In genomic region chr9:136619742-136620440, GRCh38 we compare ENCODE assay signal across 1 cellular context.
A peak's percentile ranks its signal among the peaks of the same experiment; 100 is the strongest.
TF ChIP-seq lines count a peak whose summit lies in the region.

No MANE protein-coding gene starts in this region.

TF ChIP-seq in HepG2, 621 proteins besides CTCF, POLR2A, EP300 and RAD21 (continued from another document and continues in another):
- TF ChIP-seq, protein P1, sequence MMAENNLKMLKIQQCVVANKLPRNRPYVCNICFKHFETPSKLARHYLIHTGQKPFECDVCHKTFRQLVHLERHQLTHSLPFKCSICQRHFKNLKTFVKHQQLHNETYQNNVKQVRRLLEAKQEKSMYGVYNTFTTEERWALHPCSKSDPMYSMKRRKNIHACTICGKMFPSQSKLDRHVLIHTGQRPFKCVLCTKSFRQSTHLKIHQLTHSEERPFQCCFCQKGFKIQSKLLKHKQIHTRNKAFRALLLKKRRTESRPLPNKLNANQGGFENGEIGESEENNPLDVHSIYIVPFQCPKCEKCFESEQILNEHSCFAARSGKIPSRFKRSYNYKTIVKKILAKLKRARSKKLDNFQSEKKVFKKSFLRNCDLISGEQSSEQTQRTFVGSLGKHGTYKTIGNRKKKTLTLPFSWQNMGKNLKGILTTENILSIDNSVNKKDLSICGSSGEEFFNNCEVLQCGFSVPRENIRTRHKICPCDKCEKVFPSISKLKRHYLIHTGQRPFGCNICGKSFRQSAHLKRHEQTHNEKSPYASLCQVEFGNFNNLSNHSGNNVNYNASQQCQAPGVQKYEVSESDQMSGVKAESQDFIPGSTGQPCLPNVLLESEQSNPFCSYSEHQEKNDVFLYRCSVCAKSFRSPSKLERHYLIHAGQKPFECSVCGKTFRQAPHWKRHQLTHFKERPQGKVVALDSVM (CRISPR knock-in tag; IDR thresholded peaks at IDR 0.05): no peak
- no peak for TF ChIP-seq ISL2 (CRISPR knock-in tag; IDR thresholded peaks at IDR 0.05)
- no peak for TF ChIP-seq NFE2L2 (IDR thresholded peaks at IDR 0.05; ENCODE audit: low read length)
- no peak for TF ChIP-seq MZF1 (CRISPR knock-in tag; IDR thresholded peaks at IDR 0.05; ENCODE audit: borderline replicate concordance)
- peak; percentile 51; the same call in 1 of the 2 replicates for TF ChIP-seq ZNF891 (CRISPR knock-in tag; IDR thresholded peaks at IDR 0.05)
- no peak for TF ChIP-seq ZBTB2 (CRISPR knock-in tag; IDR thresholded peaks at IDR 0.05; ENCODE audit: low read depth)
- no peak for TF ChIP-seq ZNF83 (CRISPR knock-in tag; IDR thresholded peaks at IDR 0.05; ENCODE audit: borderline replicate concordance)
- no peak for TF ChIP-seq REXO4 (CRISPR knock-in tag; IDR thresholded peaks at IDR 0.05; ENCODE audit: borderline replicate concordance)
- no peak for TF ChIP-seq KLF13 (CRISPR knock-in tag; IDR thresholded peaks at IDR 0.05)
- TF ChIP-seq ZNF367 (CRISPR knock-in tag; IDR thresholded peaks at IDR 0.05; ENCODE audit: borderline replicate concordance): no peak
- TF ChIP-seq KDM5B (CRISPR knock-in tag; IDR thresholded peaks at IDR 0.05; ENCODE audit: borderline replicate concordance): peak; percentile 71; the same call in 1 of the 2 replicates
- TF ChIP-seq, protein P2, sequence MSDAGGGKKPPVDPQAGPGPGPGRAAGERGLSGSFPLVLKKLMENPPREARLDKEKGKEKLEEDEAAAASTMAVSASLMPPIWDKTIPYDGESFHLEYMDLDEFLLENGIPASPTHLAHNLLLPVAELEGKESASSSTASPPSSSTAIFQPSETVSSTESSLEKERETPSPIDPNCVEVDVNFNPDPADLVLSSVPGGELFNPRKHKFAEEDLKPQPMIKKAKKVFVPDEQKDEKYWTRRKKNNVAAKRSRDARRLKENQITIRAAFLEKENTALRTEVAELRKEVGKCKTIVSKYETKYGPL (CRISPR knock-in tag; IDR thresholded peaks at IDR 0.05): no peak
- no peak for TF ChIP-seq TCF12 (IDR thresholded peaks at IDR 0.05)
- TF ChIP-seq TCF12 (CRISPR knock-in tag; IDR thresholded peaks at IDR 0.05): no peak
- no peak for TF ChIP-seq TOE1 (CRISPR knock-in tag; IDR thresholded peaks at IDR 0.05)
- TF ChIP-seq, protein P3, sequence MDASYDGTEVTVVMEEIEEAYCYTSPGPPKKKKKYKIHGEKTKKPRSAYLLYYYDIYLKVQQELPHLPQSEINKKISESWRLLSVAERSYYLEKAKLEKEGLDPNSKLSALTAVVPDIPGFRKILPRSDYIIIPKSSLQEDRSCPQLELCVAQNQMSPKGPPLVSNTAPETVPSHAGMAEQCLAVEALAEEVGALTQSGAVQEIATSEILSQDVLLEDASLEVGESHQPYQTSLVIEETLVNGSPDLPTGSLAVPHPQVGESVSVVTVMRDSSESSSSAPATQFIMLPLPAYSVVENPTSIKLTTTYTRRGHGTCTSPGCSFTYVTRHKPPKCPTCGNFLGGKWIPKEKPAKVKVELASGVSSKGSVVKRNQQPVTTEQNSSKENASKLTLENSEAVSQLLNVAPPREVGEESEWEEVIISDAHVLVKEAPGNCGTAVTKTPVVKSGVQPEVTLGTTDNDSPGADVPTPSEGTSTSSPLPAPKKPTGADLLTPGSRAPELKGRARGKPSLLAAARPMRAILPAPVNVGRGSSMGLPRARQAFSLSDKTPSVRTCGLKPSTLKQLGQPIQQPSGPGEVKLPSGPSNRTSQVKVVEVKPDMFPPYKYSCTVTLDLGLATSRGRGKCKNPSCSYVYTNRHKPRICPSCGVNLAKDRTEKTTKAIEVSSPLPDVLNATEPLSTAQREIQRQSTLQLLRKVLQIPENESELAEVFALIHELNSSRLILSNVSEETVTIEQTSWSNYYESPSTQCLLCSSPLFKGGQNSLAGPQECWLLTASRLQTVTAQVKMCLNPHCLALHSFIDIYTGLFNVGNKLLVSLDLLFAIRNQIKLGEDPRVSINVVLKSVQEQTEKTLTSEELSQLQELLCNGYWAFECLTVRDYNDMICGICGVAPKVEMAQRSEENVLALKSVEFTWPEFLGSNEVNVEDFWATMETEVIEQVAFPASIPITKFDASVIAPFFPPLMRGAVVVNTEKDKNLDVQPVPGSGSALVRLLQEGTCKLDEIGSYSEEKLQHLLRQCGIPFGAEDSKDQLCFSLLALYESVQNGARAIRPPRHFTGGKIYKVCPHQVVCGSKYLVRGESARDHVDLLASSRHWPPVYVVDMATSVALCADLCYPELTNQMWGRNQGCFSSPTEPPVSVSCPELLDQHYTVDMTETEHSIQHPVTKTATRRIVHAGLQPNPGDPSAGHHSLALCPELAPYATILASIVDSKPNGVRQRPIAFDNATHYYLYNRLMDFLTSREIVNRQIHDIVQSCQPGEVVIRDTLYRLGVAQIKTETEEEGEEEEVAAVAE (CRISPR knock-in tag; IDR thresholded peaks at IDR 0.05; ENCODE audit: borderline replicate concordance): no peak
- TF ChIP-seq HOXA7 (CRISPR knock-in tag; IDR thresholded peaks at IDR 0.05): no peak
- TF ChIP-seq ATF7-NPFF (CRISPR knock-in tag; IDR thresholded peaks at IDR 0.05; ENCODE audit: low read depth): 0 out of 2 replicates have a peak, but pooled peaks have one; percentile 47
- 0 out of 2 replicates have a peak, but pooled peaks have one; percentile 44 for TF ChIP-seq HOXA5 (CRISPR knock-in tag; IDR thresholded peaks at IDR 0.05)
- no peak; the same call in none of the 2 replicates for TF ChIP-seq RNF2 (conservative IDR thresholded peaks at IDR 0.05; ENCODE audit: low read depth)
- TF ChIP-seq RARA (CRISPR knock-in tag; IDR thresholded peaks at IDR 0.05): peak; percentile 86
- peak; percentile 80; the same call in 1 of the 2 replicates for TF ChIP-seq ZNF782 (CRISPR knock-in tag; IDR thresholded peaks at IDR 0.05; ENCODE audit: borderline replicate concordance)
- no peak for TF ChIP-seq MEIS2 (CRISPR knock-in tag; IDR thresholded peaks at IDR 0.05)
- TF ChIP-seq PHF5A (CRISPR knock-in tag; IDR thresholded peaks at IDR 0.05; ENCODE audit: low read depth, unreplicated experiment): no peak
- peak; percentile 9; the same call in 1 of the 2 replicates for TF ChIP-seq POGZ (CRISPR knock-in tag; IDR thresholded peaks at IDR 0.05)
- no peak for TF ChIP-seq MED8 (CRISPR knock-in tag; IDR thresholded peaks at IDR 0.05; ENCODE audit: insufficient replicate concordance)
- TF ChIP-seq CEBPZ (IDR thresholded peaks at IDR 0.05; ENCODE audit: low read length): no peak
- no peak for TF ChIP-seq ZSCAN22 (CRISPR knock-in tag; IDR thresholded peaks at IDR 0.05)
- TF ChIP-seq SATB2 (CRISPR knock-in tag; IDR thresholded peaks at IDR 0.05): no peak
- no peak for TF ChIP-seq SIX1 (CRISPR knock-in tag; IDR thresholded peaks at IDR 0.05; ENCODE audit: borderline replicate concordance)
- no peak for TF ChIP-seq MNT (IDR thresholded peaks at IDR 0.05)
- TF ChIP-seq, protein P4, sequence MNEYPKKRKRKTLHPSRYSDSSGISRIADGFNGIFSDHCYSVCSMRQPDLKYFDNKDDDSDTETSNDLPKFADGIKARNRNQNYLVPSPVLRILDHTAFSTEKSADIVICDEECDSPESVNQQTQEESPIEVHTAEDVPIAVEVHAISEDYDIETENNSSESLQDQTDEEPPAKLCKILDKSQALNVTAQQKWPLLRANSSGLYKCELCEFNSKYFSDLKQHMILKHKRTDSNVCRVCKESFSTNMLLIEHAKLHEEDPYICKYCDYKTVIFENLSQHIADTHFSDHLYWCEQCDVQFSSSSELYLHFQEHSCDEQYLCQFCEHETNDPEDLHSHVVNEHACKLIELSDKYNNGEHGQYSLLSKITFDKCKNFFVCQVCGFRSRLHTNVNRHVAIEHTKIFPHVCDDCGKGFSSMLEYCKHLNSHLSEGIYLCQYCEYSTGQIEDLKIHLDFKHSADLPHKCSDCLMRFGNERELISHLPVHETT (CRISPR knock-in tag; conservative IDR thresholded peaks at IDR 0.05): no peak
- TF ChIP-seq HOXA3 (CRISPR knock-in tag; IDR thresholded peaks at IDR 0.05): peak; percentile 78
- TF ChIP-seq ATF3 (CRISPR knock-in tag; IDR thresholded peaks at IDR 0.05): no peak
- no peak for TF ChIP-seq SNAPC2 (CRISPR knock-in tag; IDR thresholded peaks at IDR 0.05)
- TF ChIP-seq, protein P5, sequence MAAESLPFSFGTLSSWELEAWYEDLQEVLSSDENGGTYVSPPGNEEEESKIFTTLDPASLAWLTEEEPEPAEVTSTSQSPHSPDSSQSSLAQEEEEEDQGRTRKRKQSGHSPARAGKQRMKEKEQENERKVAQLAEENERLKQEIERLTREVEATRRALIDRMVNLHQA (CRISPR knock-in tag; IDR thresholded peaks at IDR 0.05): no peak
- peak; percentile 41; the same call in 1 of the 2 replicates for TF ChIP-seq KDM6A (CRISPR knock-in tag; IDR thresholded peaks at IDR 0.05; ENCODE audit: low read depth)
- no peak for TF ChIP-seq ZNF572 (CRISPR knock-in tag; IDR thresholded peaks at IDR 0.05)
- no peak for TF ChIP-seq ZNF777 (CRISPR knock-in tag; IDR thresholded peaks at IDR 0.05)
- TF ChIP-seq, protein P6, sequence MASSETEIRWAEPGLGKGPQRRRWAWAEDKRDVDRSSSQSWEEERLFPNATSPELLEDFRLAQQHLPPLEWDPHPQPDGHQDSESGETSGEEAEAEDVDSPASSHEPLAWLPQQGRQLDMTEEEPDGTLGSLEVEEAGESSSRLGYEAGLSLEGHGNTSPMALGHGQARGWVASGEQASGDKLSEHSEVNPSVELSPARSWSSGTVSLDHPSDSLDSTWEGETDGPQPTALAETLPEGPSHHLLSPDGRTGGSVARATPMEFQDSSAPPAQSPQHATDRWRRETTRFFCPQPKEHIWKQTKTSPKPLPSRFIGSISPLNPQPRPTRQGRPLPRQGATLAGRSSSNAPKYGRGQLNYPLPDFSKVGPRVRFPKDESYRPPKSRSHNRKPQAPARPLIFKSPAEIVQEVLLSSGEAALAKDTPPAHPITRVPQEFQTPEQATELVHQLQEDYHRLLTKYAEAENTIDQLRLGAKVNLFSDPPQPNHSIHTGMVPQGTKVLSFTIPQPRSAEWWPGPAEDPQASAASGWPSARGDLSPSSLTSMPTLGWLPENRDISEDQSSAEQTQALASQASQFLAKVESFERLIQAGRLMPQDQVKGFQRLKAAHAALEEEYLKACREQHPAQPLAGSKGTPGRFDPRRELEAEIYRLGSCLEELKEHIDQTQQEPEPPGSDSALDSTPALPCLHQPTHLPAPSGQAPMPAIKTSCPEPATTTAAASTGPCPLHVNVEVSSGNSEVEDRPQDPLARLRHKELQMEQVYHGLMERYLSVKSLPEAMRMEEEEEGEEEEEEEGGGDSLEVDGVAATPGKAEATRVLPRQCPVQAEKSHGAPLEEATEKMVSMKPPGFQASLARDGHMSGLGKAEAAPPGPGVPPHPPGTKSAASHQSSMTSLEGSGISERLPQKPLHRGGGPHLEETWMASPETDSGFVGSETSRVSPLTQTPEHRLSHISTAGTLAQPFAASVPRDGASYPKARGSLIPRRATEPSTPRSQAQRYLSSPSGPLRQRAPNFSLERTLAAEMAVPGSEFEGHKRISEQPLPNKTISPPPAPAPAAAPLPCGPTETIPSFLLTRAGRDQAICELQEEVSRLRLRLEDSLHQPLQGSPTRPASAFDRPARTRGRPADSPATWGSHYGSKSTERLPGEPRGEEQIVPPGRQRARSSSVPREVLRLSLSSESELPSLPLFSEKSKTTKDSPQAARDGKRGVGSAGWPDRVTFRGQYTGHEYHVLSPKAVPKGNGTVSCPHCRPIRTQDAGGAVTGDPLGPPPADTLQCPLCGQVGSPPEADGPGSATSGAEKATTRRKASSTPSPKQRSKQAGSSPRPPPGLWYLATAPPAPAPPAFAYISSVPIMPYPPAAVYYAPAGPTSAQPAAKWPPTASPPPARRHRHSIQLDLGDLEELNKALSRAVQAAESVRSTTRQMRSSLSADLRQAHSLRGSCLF (CRISPR knock-in tag; IDR thresholded peaks at IDR 0.05; ENCODE audit: borderline replicate concordance): no peak
